ENCODE assay signal across 18 cellular contexts in genomic region chr2:170509460-170510193, GRCh38.
DNase-seq lines count a peak whose midpoint lies in the region; ATAC-seq and TF ChIP-seq lines count a peak whose summit lies in the region.
"Had no signal": no experiment of that assay in that cellular context is flagged by ENCODE, and none has a peak within 500 bp of the region (broad histone marks: within the 10 kb centered on the region; RNA-seq: fewer than 3 reads in every experiment).

No MANE protein-coding gene starts in this region.

- H3K79me2 ChIP-seq in OCI-LY3 (ENCODE audit: low read length): no peaks in the 10 kb centered on the region
- H3K79me2 ChIP-seq in neural progenitor cell (ENCODE audit: low read depth): no peaks in the 10 kb centered on the region
- H3K79me2 ChIP-seq: parathyroid adenoma had no signal

- no peaks in the 10 kb centered on the region for H3K36me3 Mint-ChIP-seq in activated CD4-positive, alpha-beta T cell treated with anti-CD3 and anti-CD28 coated beads, Interleukin-2, amount 10 ng/mL, durations not matched to agents 7 days and 5 days (ENCODE audit: low read depth)
- H3K36me3 Mint-ChIP-seq in neural progenitor cell: peaks cover 1% of the 10 kb centered on the region
- H3K36me3 Mint-ChIP-seq: CD14-positive monocyte had no signal

- H3K27me3 Mint-ChIP-seq in activated CD4-positive, alpha-beta T cell treated with anti-CD3 and anti-CD28 coated beads, Interleukin-2, amount 10 ng/mL, durations not matched to agents 7 days and 5 days: peaks cover 23% of the 10 kb centered on the region
- peaks cover 4% of the 10 kb centered on the region for H3K27me3 Mint-ChIP-seq in neural progenitor cell (ENCODE audit: insufficient read depth, low read depth)

- H3K4me2 ChIP-seq in OCI-LY3 (ENCODE audit: low read length) (peak overlapping the region; percentile 21; the same call in 1 of the 2 replicates), neural progenitor cell (no peak overlapping the region)
- H3K4me2 ChIP-seq: A549 had no signal

- no peak overlapping the region for H3K27ac ChIP-seq in OCI-LY3 (ENCODE audit: low read length)
- H3K27ac ChIP-seq in neural progenitor cell: no peak overlapping the region
- H3K27ac ChIP-seq: A549, breast epithelium, parathyroid adenoma had no signal

- no peak overlapping the region for H3K9ac ChIP-seq in OCI-LY3 (ENCODE audit: low read length)
- H3K9ac ChIP-seq in neural progenitor cell: no peak overlapping the region
- H3K9ac ChIP-seq: parathyroid adenoma had no signal

- H3K4me1 ChIP-seq in OCI-LY3 (ENCODE audit: low read length) (peaks cover 13% of the 10 kb centered on the region), neural progenitor cell (peaks cover 38% of the 10 kb centered on the region)
- H3K4me1 ChIP-seq: A549, breast epithelium had no signal

- H3K27ac Mint-ChIP-seq in activated CD4-positive, alpha-beta T cell treated with anti-CD3 and anti-CD28 coated beads, Interleukin-2, amount 10 ng/mL, durations not matched to agents 7 days and 5 days: no peak overlapping the region
- no peak overlapping the region for H3K27ac Mint-ChIP-seq in neural progenitor cell
- H3K27ac Mint-ChIP-seq: CD14-positive monocyte had no signal

- H3K4me3 Mint-ChIP-seq in activated CD4-positive, alpha-beta T cell treated with anti-CD3 and anti-CD28 coated beads, Interleukin-2, amount 10 ng/mL, durations not matched to agents 7 days and 5 days: no peak overlapping the region
- no peak overlapping the region for H3K4me3 Mint-ChIP-seq in neural progenitor cell
- H3K4me3 Mint-ChIP-seq: CD14-positive monocyte had no signal

- peak; percentile 42 for ATAC-seq in GM21619 (IDR thresholded peaks at IDR 0.05; ENCODE audit: unreplicated experiment)
- ATAC-seq: A549 had no signal

- H2AFZ ChIP-seq in OCI-LY3 (ENCODE audit: low read depth, low read length): 0 out of 2 replicates have a peak overlapping the region, but pooled peaks have one; percentile 44
- H2AFZ ChIP-seq in neural progenitor cell (replicated peaks): no peak overlapping the region
- H2AFZ ChIP-seq: parathyroid adenoma had no signal

- TF ChIP-seq CTCF in OCI-LY3 (IDR thresholded peaks at IDR 0.05; ENCODE audit: low read depth, low read length): no peak
- TF ChIP-seq CTCF in neural progenitor cell (IDR thresholded peaks at IDR 0.05): no peak

- H3K27me3 ChIP-seq in OCI-LY3 (ENCODE audit: low read depth, low read length): peaks cover 10% of the 10 kb centered on the region; the same call in 1 of the 2 replicates
- H3K27me3 ChIP-seq in neural progenitor cell: no peaks in the 10 kb centered on the region
- H3K27me3 ChIP-seq: breast epithelium had no signal

- H3K9me3 ChIP-seq in OCI-LY3 (ENCODE audit: insufficient read depth, low read length): no peaks in the 10 kb centered on the region
- no peaks in the 10 kb centered on the region for H3K9me3 ChIP-seq in neural progenitor cell (ENCODE audit: low read depth)
- H3K9me3 ChIP-seq: A549, breast epithelium had no signal

- H4K20me1 ChIP-seq in OCI-LY3 (ENCODE audit: insufficient read depth, low read length) (no peaks in the 10 kb centered on the region), neural progenitor cell (ENCODE audit: low read depth) (no peaks in the 10 kb centered on the region)

- peaks cover 22% of the 10 kb centered on the region for H3F3A ChIP-seq in neural progenitor cell (ENCODE audit: low read depth)

- CTCF ChIA-PET in activated CD4-positive, alpha-beta T cell treated with anti-CD3 and anti-CD28 coated beads, Interleukin-2, amount 10 ng/mL, durations not matched to agents 7 days and 5 days (lab: Charles Lee): interaction anchor here (0.6 to 3.6 kb wide), 3 partner anchors 12 to 253 kb away, joined by 4 to 13 read pairs (median 4); no protein-coding TSS in a partner anchor

- POLR2A ChIA-PET in activated CD4-positive, alpha-beta T cell treated with anti-CD3 and anti-CD28 coated beads, Interleukin-2, amount 10 ng/mL, durations not matched to agents 7 days and 5 days (lab: Charles Lee): no interaction called here

- no peaks in the 10 kb centered on the region for H3K36me3 ChIP-seq in OCI-LY3 (replicated peaks; ENCODE audit: low read depth, low read length)
- H3K36me3 ChIP-seq in neural progenitor cell: no peaks in the 10 kb centered on the region
- H3K36me3 ChIP-seq: breast epithelium had no signal

- H3K4me1 Mint-ChIP-seq in activated CD4-positive, alpha-beta T cell treated with anti-CD3 and anti-CD28 coated beads, Interleukin-2, amount 10 ng/mL, durations not matched to agents 7 days and 5 days: peaks cover 37% of the 10 kb centered on the region
- H3K4me1 Mint-ChIP-seq in neural progenitor cell: peaks cover 54% of the 10 kb centered on the region
- H3K4me1 Mint-ChIP-seq: CD14-positive monocyte had no signal

- DNase-seq in activated CD4-positive, alpha-beta T cell treated with anti-CD3 and anti-CD28 coated beads for 48 hours: peak; percentile 30
- no peak for DNase-seq in activated CD4-positive, alpha-beta T cell treated with anti-CD3 and anti-CD28 coated beads, Interleukin-2, amount 10 ng/mL, durations not matched to agents 7 days and 5 days
- peak; percentile 99 for DNase-seq in myocyte (ENCODE audit: low read depth)
- no peak for DNase-seq in 8988T
- DNase-seq in GM19238 (ENCODE audit: insufficient read length, low spot score): no peak
- DNase-seq in neural progenitor cell (ENCODE audit: low spot score): no peak
- DNase-seq: activated CD4-positive, CD25-positive, alpha-beta regulatory T cell treated with anti-CD3 and anti-CD28 coated beads, Interleukin-2, amount 50 U/mL, for 72 hours; activated naive CD4-positive, alpha-beta T cell; DND-41; MV-4-11; NCI-H2107; Right ventricle myocardium superior had no signal

- H3K4me3 ChIP-seq in OCI-LY3 (ENCODE audit: low read length): no peak overlapping the region; the same call in 1 of the 2 replicates
- no peak overlapping the region for H3K4me3 ChIP-seq in neural progenitor cell
- H3K4me3 ChIP-seq: A549, breast epithelium had no signal

- no peaks in the 10 kb centered on the region for H3K9me3 Mint-ChIP-seq in activated CD4-positive, alpha-beta T cell treated with anti-CD3 and anti-CD28 coated beads, Interleukin-2, amount 10 ng/mL, durations not matched to agents 7 days and 5 days
- H3K9me3 Mint-ChIP-seq in neural progenitor cell: no peaks in the 10 kb centered on the region

Comparison
In these comparisons a context has a peak if more than half of its experiments do, and no peak if none do; other contexts are left out.
1. DNase-seq: peak in activated CD4-positive, alpha-beta T cell treated with anti-CD3 and anti-CD28 coated beads for 48 hours (single experiment) and myocyte (single experiment); none in activated CD4-positive, alpha-beta T cell treated with anti-CD3 and anti-CD28 coated beads, Interleukin-2, amount 10 ng/mL, durations not matched to agents 7 days and 5 days (single experiment), 8988T (single experiment), GM19238 (single experiment) and neural progenitor cell (single experiment).